Comparison of ENCODE assay signal across 13 cellular contexts in genomic region chr6:108684809-108685329, GRCh38.
DNase-seq lines count a peak whose midpoint lies in the region; ATAC-seq, FAIRE-seq and TF ChIP-seq lines count a peak whose summit lies in the region.
"Had no signal": no experiment of that assay in that cellular context is flagged by ENCODE, and none has a peak within 500 bp of the region (broad histone marks: within the 10 kb centered on the region; RNA-seq: fewer than 3 reads in every experiment).

No MANE protein-coding gene starts in this region.

- H3K4me3 Mint-ChIP-seq in Calu3 (ENCODE audit: low read depth, unreplicated experiment) (no peak overlapping the region), nephron (no peak overlapping the region)
- H3K4me3 Mint-ChIP-seq: activated naive CD4-positive, alpha-beta T cell treated with anti-CD3 and anti-CD28 coated beads, Interleukin-2, amount 50 U/mL, for 24 hours had no signal

- H3K27me3 ChIP-seq in K562 (ENCODE audit: control insufficient read depth in 2 of 2, insufficient read depth in 2 of 2, low read length in 2 of 2) (no peaks in the 10 kb centered on the region), dorsolateral prefrontal cortex (no peaks in the 10 kb centered on the region)
- H3K27me3 ChIP-seq: tibial nerve had no signal

- no peaks in the 10 kb centered on the region for H3K36me3 ChIP-seq in K562 (ENCODE audit: control insufficient read depth, insufficient read depth, low read length)

- ATAC-seq in K562, result peak; percentile 63
- ATAC-seq: HCT116 had no signal

- H3K9ac ChIP-seq in K562 (ENCODE audit: insufficient read depth in 1 of 2, low read depth in 2 of 2, low read length in 2 of 2), result peak overlapping the region in 1 of 2 experiments; percentile 54; a peak in 1 of 4 replicates

- H3K9me1 ChIP-seq in K562 (ENCODE audit: control insufficient read depth, insufficient read depth, low read length), result no peaks in the 10 kb centered on the region

- no peaks in the 10 kb centered on the region for H3K79me2 ChIP-seq in K562 (ENCODE audit: control insufficient read depth, insufficient read depth, low read length)

- CTCF ChIA-PET in Calu3 (lab: Charles Lee) (no interaction called here), K562 (lab: Yijun Ruan, JAX; ENCODE audit: low intra/inter-chr PET ratio) (no interaction called here)

- no peak overlapping the region for H3K27ac ChIP-seq in K562 (ENCODE audit: extremely low read depth, low read depth, low read length)
- H3K27ac ChIP-seq in dorsolateral prefrontal cortex, result no peak overlapping the region
- H3K27ac ChIP-seq: tibial nerve had no signal

- BruUV-seq in Calu3 (replicated peaks; lab: Mats Ljungman, UMichigan) (no TSS peak), K562 (replicated peaks; lab: Mats Ljungman, UMichigan) (no TSS peak)

- POLR2A ChIA-PET in K562 (lab: Yijun Ruan, JAX), result interaction anchor here (1.2 kb wide), 1 partner anchor 13 kb away, joined by 6 read pairs; no protein-coding TSS in a partner anchor

- no peak for TF ChIP-seq CTCF in Calu3 (IDR thresholded peaks at IDR 0.05; ENCODE audit: unreplicated experiment)
- TF ChIP-seq CTCF in K562 (IDR thresholded peaks at IDR 0.05 in 2 of 3, conservative IDR thresholded peaks at IDR 0.05 in 1 of 3; ENCODE audit: insufficient read depth in 2 of 3, low read depth in 1 of 3, low read length in 3 of 3), result no peak
- no peak for TF ChIP-seq CTCF in nephron (IDR thresholded peaks at IDR 0.05; ENCODE audit: unreplicated experiment in 3 of 3)
- no peak for TF ChIP-seq CTCF in dorsolateral prefrontal cortex (IDR thresholded peaks at IDR 0.05 in 54 of 56, conservative IDR thresholded peaks at IDR 0.05 in 2 of 56; ENCODE audit: low read depth in 1 of 56, partially characterized antibody in 56 of 56)

- H3K36me3 Mint-ChIP-seq in Calu3 (ENCODE audit: insufficient read depth, unreplicated experiment), result peaks cover 59% of the 10 kb centered on the region
- H3K36me3 Mint-ChIP-seq in nephron (ENCODE audit: low read depth), result peaks cover 46% of the 10 kb centered on the region

- H3K27me3 Mint-ChIP-seq in Calu3 (ENCODE audit: unreplicated experiment) (no peaks in the 10 kb centered on the region), nephron (ENCODE audit: low read depth) (no peaks in the 10 kb centered on the region)
- H3K27me3 Mint-ChIP-seq: activated naive CD4-positive, alpha-beta T cell treated with anti-CD3 and anti-CD28 coated beads, Interleukin-2, amount 50 U/mL, for 24 hours had no signal

- H3K27ac Mint-ChIP-seq in Calu3 (ENCODE audit: unreplicated experiment), result peak overlapping the region; percentile 54
- peak overlapping the region in 2 of 3 experiments; percentile 28 to 55 for H3K27ac Mint-ChIP-seq in nephron
- H3K27ac Mint-ChIP-seq: activated naive CD4-positive, alpha-beta T cell treated with anti-CD3 and anti-CD28 coated beads, Interleukin-2, amount 50 U/mL, for 24 hours had no signal

- TF ChIP-seq RAD21 in K562 (CRISPR knock-in tag; conservative IDR thresholded peaks at IDR 0.05 in 1 of 2, IDR thresholded peaks at IDR 0.05 in 1 of 2), result peak in 1 of 2 experiments; percentile 18; a peak in 1 of 4 replicates

- H3K4me2 ChIP-seq in K562 (ENCODE audit: insufficient read depth, low read length), result no peak overlapping the region; the same call in 1 of the 2 replicates

- no peak for DNase-seq in Calu3
- peak; percentile 39 for DNase-seq in LoVo (ENCODE audit: low spot score)
- DNase-seq in K562 (ENCODE audit: extremely low read depth in 1 of 4, low spot score in 3 of 4), result peak in 2 of 4 experiments; percentile 34 to 64
- no peak for DNase-seq in germinal center (ENCODE audit: low spot score)
- no peak for DNase-seq in activated CD4-positive, alpha-beta T cell treated with anti-CD3 and anti-CD28 coated beads, Interleukin-2, amount 50 U/mL, for 1 hour
- DNase-seq in dorsolateral prefrontal cortex, result no peak
- DNase-seq in stimulated activated CD4-positive, alpha-beta T cell treated with anti-CD3 and anti-CD28 coated beads, Interleukin-4, amount 100 ng/mL, for 1 hour, result no peak

- H4K20me1 ChIP-seq in K562 (replicated peaks; ENCODE audit: control insufficient read depth, insufficient read depth, low read length), result no peaks in the 10 kb centered on the region

- in situ Hi-C loops in K562 (cut with MboI), result no loop called here

- H3K9me3 Mint-ChIP-seq in Calu3 (ENCODE audit: low read depth, unreplicated experiment) (peaks cover 3% of the 10 kb centered on the region), nephron (no peaks in the 10 kb centered on the region)
- H3K9me3 Mint-ChIP-seq: activated naive CD4-positive, alpha-beta T cell treated with anti-CD3 and anti-CD28 coated beads, Interleukin-2, amount 50 U/mL, for 24 hours had no signal

- TF ChIP-seq POLR2A in K562 (conservative IDR thresholded peaks at IDR 0.05), result no peak

- FAIRE-seq in K562 (lab: Jason Lieb, UNC), result no peak
- FAIRE-seq: endometrium had no signal

- H3K9me3 ChIP-seq in K562 (replicated peaks; ENCODE audit: control insufficient read depth, insufficient read depth, low read depth, low read length), result no peaks in the 10 kb centered on the region
- H3K9me3 ChIP-seq: tibial nerve had no signal

- H3K4me3 ChIP-seq in K562 (no peak overlapping the region), dorsolateral prefrontal cortex (no peak overlapping the region)
- H3K4me3 ChIP-seq: lung, tibial nerve had no signal

- peak; percentile 64 for TF ChIP-seq EP300 in K562 (IDR thresholded peaks at IDR 0.05; ENCODE audit: low read length)

- H2AFZ ChIP-seq in K562 (ENCODE audit: low read depth, low read length), result 0 out of 2 replicates have a peak overlapping the region, but pooled peaks have one; percentile 22

- H3K4me1 ChIP-seq in K562 (replicated peaks in 1 of 2; ENCODE audit: control insufficient read depth in 2 of 2, insufficient read depth in 2 of 2, low read length in 2 of 2), result peaks cover 13 to 28% of the 10 kb centered on the region in 2 experiments

- 12% methylated on average over 8 of the region's 8 CpGs for WGBS in K562 (ENCODE audit: insufficient coverage, low coverage, missing lambda C conversion rate)

- intact Hi-C loops in Calu3 (cut with micrococcal nuclease; ENCODE audit: unreplicated experiment) (loop anchor here (5.0 kb wide), 1 partner anchor 52 kb away; no protein-coding TSS in a partner anchor), K562 (cut with micrococcal nuclease) (no loop called here), dorsolateral prefrontal cortex (cut with DNase I) (loop anchor here in 1 of 2 donors (5.0 kb wide), 1 partner anchor 118 kb away; no protein-coding TSS in a partner anchor)

- H3K4me1 Mint-ChIP-seq in Calu3 (ENCODE audit: low read depth, unreplicated experiment) (peaks cover 73% of the 10 kb centered on the region), nephron (peaks cover 20% of the 10 kb centered on the region)

TF ChIP-seq in K562, 482 proteins besides CTCF, POLR2A, EP300 and RAD21 (continues in another document):
- 0 out of 2 replicates have a peak, but pooled peaks have one; percentile 44 for TF ChIP-seq SMAD4 (CRISPR knock-in tag; conservative IDR thresholded peaks at IDR 0.05)
- TF ChIP-seq HSF4 (CRISPR knock-in tag; IDR thresholded peaks at IDR 0.05; ENCODE audit: borderline replicate concordance), result no peak
- TF ChIP-seq CREM (IDR thresholded peaks at IDR 0.05; ENCODE audit: low read depth), result no peak; the same call in 1 of the 2 replicates
- no peak for TF ChIP-seq HMGN3 (IDR thresholded peaks at IDR 0.05; ENCODE audit: borderline replicate concordance, extremely low read depth, insufficient read length, low read depth, low read length)
- no peak for TF ChIP-seq ZNF146 (CRISPR knock-in tag; IDR thresholded peaks at IDR 0.05; ENCODE audit: unreplicated experiment)
- no peak for TF ChIP-seq GATAD2B (IDR thresholded peaks at IDR 0.05; ENCODE audit: borderline replicate concordance)
- no peak for TF ChIP-seq SLC30A9 (CRISPR knock-in tag; IDR thresholded peaks at IDR 0.05)
- no peak for TF ChIP-seq ZNF184 (CRISPR knock-in tag; IDR thresholded peaks at IDR 0.05)
- TF ChIP-seq RFX1 (IDR thresholded peaks at IDR 0.05), result peak; percentile 55
- TF ChIP-seq ZBTB9 (CRISPR knock-in tag; IDR thresholded peaks at IDR 0.05), result no peak
- no peak for TF ChIP-seq NFE2L1 (tag; IDR thresholded peaks at IDR 0.05; ENCODE audit: borderline replicate concordance, low read depth)
- TF ChIP-seq PHF21A (IDR thresholded peaks at IDR 0.05; ENCODE audit: borderline replicate concordance, low read depth), result no peak
- TF ChIP-seq TRIM25 (IDR thresholded peaks at IDR 0.05; ENCODE audit: borderline replicate concordance), result no peak
- no peak for TF ChIP-seq NELFE (IDR thresholded peaks at IDR 0.05; ENCODE audit: insufficient read depth, insufficient read length)
